In genomic region chr12:89664441-89664840, GRCh38 we compare ENCODE assay signal across 19 cellular contexts. TPM values are rescaled to one million over a fixed set of nuclear protein-coding genes. Genes with fewer than 3 reads are reported as not detected.
DNase-seq lines count a peak whose midpoint lies in the region; ATAC-seq and TF ChIP-seq lines count a peak whose summit lies in the region.
"Had no signal": no experiment of that assay in that cellular context is flagged by ENCODE, and none has a peak within 500 bp of the region (broad histone marks: within the 10 kb centered on the region; RNA-seq: fewer than 3 reads in every experiment).

No MANE protein-coding gene starts in this region.

- peaks cover 72% of the 10 kb centered on the region for H3K4me1 Mint-ChIP-seq in CD8-positive, alpha-beta T cell (ENCODE audit: low read depth)

- POLR2A ChIA-PET in CD8-positive, alpha-beta T cell (lab: Charles Lee): no interaction called here
- POLR2A ChIA-PET in RWPE1 (lab: Yijun Ruan, JAX; ENCODE audit: low non-redundant PET): no interaction called here

- H3K36me3 ChIP-seq in CD8-positive, alpha-beta T cell (ENCODE audit: insufficient read depth, low read length): no peaks in the 10 kb centered on the region
- H3K36me3 ChIP-seq in psoas muscle (ENCODE audit: insufficient read depth in 1 of 2, low read depth in 1 of 2): no peaks in the 10 kb centered on the region
- H3K36me3 ChIP-seq: colonic mucosa, heart right ventricle, thyroid gland had no signal

- TF ChIP-seq CTCF in 22Rv1 (IDR thresholded peaks at IDR 0.05): no peak
- no peak for TF ChIP-seq CTCF in CD8-positive, alpha-beta T cell (IDR thresholded peaks at IDR 0.05)
- no peak for TF ChIP-seq CTCF in RWPE1 (conservative IDR thresholded peaks at IDR 0.05; ENCODE audit: low read depth)
- no peak for TF ChIP-seq CTCF in dorsolateral prefrontal cortex (IDR thresholded peaks at IDR 0.05 in 54 of 56, conservative IDR thresholded peaks at IDR 0.05 in 2 of 56; ENCODE audit: low read depth in 1 of 56, partially characterized antibody in 56 of 56)
- TF ChIP-seq CTCF in foreskin fibroblast (IDR thresholded peaks at IDR 0.05; ENCODE audit: low read depth, low read length): no peak
- TF ChIP-seq CTCF in psoas muscle (IDR thresholded peaks at IDR 0.05): no peak

- H3K9me3 ChIP-seq in CD8-positive, alpha-beta T cell (ENCODE audit: low read length): no peaks in the 10 kb centered on the region
- no peaks in the 10 kb centered on the region for H3K9me3 ChIP-seq in psoas muscle
- H3K9me3 ChIP-seq: body of pancreas, colonic mucosa, heart right ventricle, thyroid gland had no signal

- H3K4me3 Mint-ChIP-seq in CD8-positive, alpha-beta T cell: no peak overlapping the region
- H3K4me3 Mint-ChIP-seq: activated CD8-positive, alpha-beta T cell treated with anti-CD3 and anti-CD28 coated beads, Interleukin-2, amount 10 ng/mL, durations not matched to agents 7 days and 5 days; mesothelial cell of epicardium; nephron had no signal

- no peaks in the 10 kb centered on the region for H3K9me3 Mint-ChIP-seq in CD8-positive, alpha-beta T cell
- H3K9me3 Mint-ChIP-seq: nephron had no signal

- peak overlapping the region; percentile 20 for H3K27ac Mint-ChIP-seq in CD8-positive, alpha-beta T cell
- H3K27ac Mint-ChIP-seq: activated CD8-positive, alpha-beta T cell treated with anti-CD3 and anti-CD28 coated beads, Interleukin-2, amount 10 ng/mL, durations not matched to agents 7 days and 5 days had no signal

- no peak overlapping the region for H3K4me3 ChIP-seq in CD8-positive, alpha-beta T cell (ENCODE audit: low read depth, low read length)
- H3K4me3 ChIP-seq in dorsolateral prefrontal cortex: no peak overlapping the region
- no peak overlapping the region for H3K4me3 ChIP-seq in foreskin fibroblast (ENCODE audit: low read depth in 1 of 2, low read length in 2 of 2)
- no peak overlapping the region for H3K4me3 ChIP-seq in psoas muscle
- H3K4me3 ChIP-seq: body of pancreas, colonic mucosa, heart right ventricle, thyroid gland had no signal

- WGBS in psoas muscle, 3 donors: 71 to 84% (median 73%) methylated on average over 1 of the region's 1 CpG

- H3K27me3 ChIP-seq in CD8-positive, alpha-beta T cell (ENCODE audit: insufficient read depth, low read length): no peaks in the 10 kb centered on the region
- H3K27me3 ChIP-seq in dorsolateral prefrontal cortex: no peaks in the 10 kb centered on the region
- no peaks in the 10 kb centered on the region for H3K27me3 ChIP-seq in psoas muscle (ENCODE audit: insufficient read depth in 3 of 3, low read length in 2 of 3)
- H3K27me3 ChIP-seq: body of pancreas, colonic mucosa, heart right ventricle, thyroid gland had no signal

- H3K27ac ChIP-seq in 22Rv1 (peak overlapping the region; percentile 36), RWPE1 (peak overlapping the region; percentile 42), dorsolateral prefrontal cortex (peak overlapping the region in 47 of 59 donors; percentile 0 to 84 (median 48)), psoas muscle (no peak overlapping the region)
- H3K27ac ChIP-seq in CD8-positive, alpha-beta T cell (ENCODE audit: low read depth, low read length): no peak overlapping the region
- H3K27ac ChIP-seq: body of pancreas, colonic mucosa, heart right ventricle, thyroid gland had no signal

- H3K4me1 ChIP-seq in CD8-positive, alpha-beta T cell (ENCODE audit: insufficient read depth, low read length): peaks cover 45% of the 10 kb centered on the region
- peaks cover 47% of the 10 kb centered on the region for H3K4me1 ChIP-seq in psoas muscle
- H3K4me1 ChIP-seq: colonic mucosa had no signal

- H3K36me3 Mint-ChIP-seq in CD8-positive, alpha-beta T cell: peaks cover 25% of the 10 kb centered on the region

- no peak for ATAC-seq in CD8-positive, alpha-beta T cell
- ATAC-seq in HG02884 (IDR thresholded peaks at IDR 0.05; ENCODE audit: unreplicated experiment) (no peak), psoas muscle (no peak)
- ATAC-seq: heart right ventricle had no signal

- CTCF ChIA-PET in CD8-positive, alpha-beta T cell (lab: Charles Lee): interaction anchor here (1.1 kb wide), 1 partner anchor 42 kb away, joined by 4 read pairs; no protein-coding TSS in a partner anchor
- CTCF ChIA-PET in RWPE1 (lab: Yijun Ruan, JAX): interaction anchor here (0.6 kb wide), 1 partner anchor 1748 kb away, joined by 7 read pairs; no protein-coding TSS in a partner anchor

- intact Hi-C loops in CD8-positive, alpha-beta T cell (cut with DNase I, micrococcal nuclease): loop anchor here in 1 of 2 experiments (2.0 to 5.0 kb wide), 2 partner anchors 14 to 98 kb away; no protein-coding TSS in a partner anchor
- intact Hi-C loops in dorsolateral prefrontal cortex (cut with DNase I) (no loop called here), psoas muscle (cut with DNase I) (no loop called here)

- no peaks in the 10 kb centered on the region for H3K27me3 Mint-ChIP-seq in CD8-positive, alpha-beta T cell (ENCODE audit: low read depth)

- DNase-seq in CD8-positive, alpha-beta T cell: no peak
- no peak for DNase-seq in RWPE1 (ENCODE audit: low spot score)
- no peak for DNase-seq in dorsolateral prefrontal cortex
- DNase-seq in SIG-M5 (lab: John Stamatoyannopoulos, UW): no peak
- DNase-seq in foreskin fibroblast: no peak
- DNase-seq in psoas muscle: no peak
- DNase-seq: activated CD8-positive, alpha-beta T cell treated with anti-CD3 and anti-CD28 coated beads, Interleukin-2, amount 10 ng/mL, durations not matched to agents 7 days and 5 days; body of pancreas; colonic mucosa; heart right ventricle; NCI-H146; NCI-H82; stimulated activated CD4-positive, alpha-beta T cell treated with anti-CD3 and anti-CD28 coated beads, Interleukin-1b, Interleukin-23, amount 100 ng/mL, for 48 hours; stimulated activated naive CD4-positive, alpha-beta T cell; thyroid gland had no signal

RNA-seq across cellular contexts. Expression of gene ATP2B1, which starts 44.2 kb away (rescaled TPM):
- total RNA-seq in CD8-positive, alpha-beta T cell: 10 to 100 TPM; 90.5 to 95.5 TPM
- 100 to 1,000 TPM in 117 of 120 experiments, 10 to 100 TPM in 3; 86.2 to 415 (median 270) TPM for total RNA-seq in dorsolateral prefrontal cortex
- 10 to 100 TPM; 27.8 to 45.6 (median 37.8) TPM for total RNA-seq in psoas muscle
- 10 to 100 TPM; 14.3 to 54.0 (median 26.9) TPM for polyA plus RNA-seq in psoas muscle

Comparison
In these comparisons a context has a peak if more than half of its experiments do, and no peak if none do; other contexts are left out.
1. H3K27ac ChIP-seq: peak in 22Rv1 (single experiment), RWPE1 (single experiment) and dorsolateral prefrontal cortex (47 of 59); none in CD8-positive, alpha-beta T cell (single experiment) and psoas muscle (single experiment).